12 cellular contexts compared by ENCODE assay signal in the genomic region with DNA sequence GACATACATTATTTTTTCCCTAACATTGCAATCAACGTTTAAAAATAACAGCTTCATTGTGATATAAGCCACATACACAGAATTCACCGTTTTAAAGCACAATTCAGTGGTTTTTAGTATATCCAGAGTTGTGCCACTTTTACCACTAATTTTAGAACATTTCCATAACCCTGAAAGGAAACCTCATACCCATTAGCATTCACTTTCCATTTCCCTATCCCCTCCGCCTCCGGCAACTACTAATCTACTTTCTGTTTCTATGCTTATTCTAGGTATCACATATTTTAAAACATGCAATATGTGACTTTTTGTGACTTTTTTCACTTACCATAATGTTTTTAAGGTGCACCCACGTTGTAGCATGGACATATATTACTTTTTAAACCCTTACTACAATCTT. TPM values are rescaled to one million over a fixed set of nuclear protein-coding genes. Genes with fewer than 3 reads are reported as not detected.
DNase-seq lines count a peak whose midpoint lies in the region; ATAC-seq and TF ChIP-seq lines count a peak whose summit lies in the region.
"Had no signal": no experiment of that assay in that cellular context is flagged by ENCODE, and none has a peak within 500 bp of the region (broad histone marks: within the 10 kb centered on the region; RNA-seq: fewer than 3 reads in every experiment).

No MANE protein-coding gene starts in this region.

- H3K36me3 Mint-ChIP-seq in osteocyte (ENCODE audit: unreplicated experiment), result peaks cover 11% of the 10 kb centered on the region

- in situ Hi-C loops in KBM-7 (cut with MboI; ENCODE audit: low pct_unique_long_range_greater_than_20kb, low sequenced_read_pairs), result no loop called here

- no peak overlapping the region for H3K27ac Mint-ChIP-seq in osteocyte (ENCODE audit: unreplicated experiment)

- WGBS in SK-N-SH (ENCODE audit: low lambda C conversion rate), result 95% methylated on average over 5 of the region's 5 CpGs

- no peak overlapping the region for H2AFZ ChIP-seq in SK-N-SH (ENCODE audit: low read depth)

- H3K27me3 Mint-ChIP-seq in osteocyte (ENCODE audit: unreplicated experiment), result no peaks in the 10 kb centered on the region

- no peaks in the 10 kb centered on the region for H3K4me1 ChIP-seq in SK-N-SH (ENCODE audit: control insufficient read depth in 1 of 2, insufficient read depth in 2 of 2, low read depth in 1 of 2, low read length in 1 of 2)

- CTCF ChIA-PET in SK-N-SH (lab: Yijun Ruan, JAX), result interaction anchor here (1.1 to 6.4 kb wide), 4 partner anchors 11 to 238 kb away, joined by 3 to 40 read pairs (median 4); a partner anchor contains a TSS

- no peaks in the 10 kb centered on the region for H3K9me2 ChIP-seq in SK-N-SH

- ATAC-seq in GM18861 (IDR thresholded peaks at IDR 0.05; ENCODE audit: unreplicated experiment), result peak; percentile 40
- ATAC-seq in GM21515 (IDR thresholded peaks at IDR 0.05; ENCODE audit: unreplicated experiment), result peak; percentile 55

- no peaks in the 10 kb centered on the region for H4K20me1 ChIP-seq in SK-N-SH (ENCODE audit: insufficient read depth)

- peaks cover 8% of the 10 kb centered on the region for H3F3A ChIP-seq in SK-N-SH (replicated peaks; ENCODE audit: insufficient read depth)

- peaks cover 24% of the 10 kb centered on the region for H3K79me2 ChIP-seq in SK-N-SH (ENCODE audit: insufficient read depth)

- TF ChIP-seq EP300 in SK-N-SH (IDR thresholded peaks at IDR 0.05; ENCODE audit: borderline replicate concordance in 1 of 2, low read depth in 1 of 2, low read length in 1 of 2), result no peak

- no peak overlapping the region for H3K4me2 ChIP-seq in SK-N-SH

- DNase-seq in KBM-7 (peak; percentile 59), lung microvascular endothelial cell (ENCODE audit: low read depth in 2 of 2) (peak; percentile 25 to 79), SK-N-SH (no peak), mesenteric fat pad (ENCODE audit: low spot score) (no peak), medulla oblongata (ENCODE audit: extremely low spot score) (no peak), osteocyte (ENCODE audit: extremely low spot score, unreplicated experiment) (no peak)
- DNase-seq: activated effector memory CD4-positive, alpha-beta T cell treated with anti-CD3 and anti-CD28 coated beads, Interleukin-2, amount 50 U/mL, for 16 hours; NCI-H1092 had no signal

- H3K9ac ChIP-seq in SK-N-SH, result no peak overlapping the region

- peaks cover 1% of the 10 kb centered on the region for H3K4me1 Mint-ChIP-seq in osteocyte (ENCODE audit: unreplicated experiment)

- no peak overlapping the region for H3K4me3 ChIP-seq in SK-N-SH (ENCODE audit: low read depth in 2 of 2, low read length in 1 of 2)
- H3K4me3 ChIP-seq: lung had no signal

- TF ChIP-seq RAD21 in SK-N-SH (IDR thresholded peaks at IDR 0.05; ENCODE audit: low read length), result no peak

- H3K9me3 Mint-ChIP-seq in osteocyte (ENCODE audit: unreplicated experiment), result no peaks in the 10 kb centered on the region

- H3K27ac ChIP-seq in SK-N-SH (ENCODE audit: low read depth in 2 of 2, low read length in 1 of 2), result no peak overlapping the region
- H3K27ac ChIP-seq: epithelial cell of prostate had no signal

- no peak overlapping the region for H3K4me3 Mint-ChIP-seq in osteocyte (ENCODE audit: unreplicated experiment)

- TF ChIP-seq CTCF in SK-N-SH (IDR thresholded peaks at IDR 0.05) (no peak), osteocyte (IDR thresholded peaks at IDR 0.05) (no peak)

- POLR2A ChIA-PET in SK-N-SH (lab: Yijun Ruan, JAX), result no interaction called here

- peaks cover 25 to 46% of the 10 kb centered on the region in 2 experiments for H3K36me3 ChIP-seq in SK-N-SH (replicated peaks in 1 of 2; ENCODE audit: control insufficient read depth in 1 of 2, insufficient read depth in 2 of 2, low read length in 1 of 2)

- H3K9me3 ChIP-seq in SK-N-SH, result no peaks in the 10 kb centered on the region

- H3K27me3 ChIP-seq in SK-N-SH (ENCODE audit: insufficient read depth), result no peaks in the 10 kb centered on the region

TF ChIP-seq in SK-N-SH, 30 proteins besides CTCF, POLR2A, EP300 and RAD21 (continues in another document):
- no peak for TF ChIP-seq NRF1 (IDR thresholded peaks at IDR 0.05; ENCODE audit: low read depth, low read length)
- TF ChIP-seq TEAD4 (IDR thresholded peaks at IDR 0.05; ENCODE audit: borderline replicate concordance, insufficient read depth), result no peak
- TF ChIP-seq ELF1 (IDR thresholded peaks at IDR 0.05), result no peak
- no peak for TF ChIP-seq TCF12 (IDR thresholded peaks at IDR 0.05)
- no peak for TF ChIP-seq MXI1 (IDR thresholded peaks at IDR 0.05; ENCODE audit: low read depth, low read length)
- no peak for TF ChIP-seq RFX5 (IDR thresholded peaks at IDR 0.05; ENCODE audit: low read length)
- TF ChIP-seq SIN3A (IDR thresholded peaks at IDR 0.05; ENCODE audit: borderline replicate concordance, low read depth, low read length), result no peak
- TF ChIP-seq, protein P1, sequence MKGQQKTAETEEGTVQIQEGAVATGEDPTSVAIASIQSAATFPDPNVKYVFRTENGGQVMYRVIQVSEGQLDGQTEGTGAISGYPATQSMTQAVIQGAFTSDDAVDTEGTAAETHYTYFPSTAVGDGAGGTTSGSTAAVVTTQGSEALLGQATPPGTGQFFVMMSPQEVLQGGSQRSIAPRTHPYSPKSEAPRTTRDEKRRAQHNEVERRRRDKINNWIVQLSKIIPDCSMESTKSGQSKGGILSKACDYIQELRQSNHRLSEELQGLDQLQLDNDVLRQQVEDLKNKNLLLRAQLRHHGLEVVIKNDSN (IDR thresholded peaks at IDR 0.05; ENCODE audit: borderline replicate concordance, low read depth), result no peak
- TF ChIP-seq GABPA (IDR thresholded peaks at IDR 0.05; ENCODE audit: low read depth), result no peak
- TF ChIP-seq, protein P2, sequence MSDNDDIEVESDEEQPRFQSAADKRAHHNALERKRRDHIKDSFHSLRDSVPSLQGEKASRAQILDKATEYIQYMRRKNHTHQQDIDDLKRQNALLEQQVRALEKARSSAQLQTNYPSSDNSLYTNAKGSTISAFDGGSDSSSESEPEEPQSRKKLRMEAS (IDR thresholded peaks at IDR 0.05; ENCODE audit: low read depth), result no peak
- no peak for TF ChIP-seq MEF2A (IDR thresholded peaks at IDR 0.05; ENCODE audit: borderline replicate concordance, low read depth)
- TF ChIP-seq, protein P3, sequence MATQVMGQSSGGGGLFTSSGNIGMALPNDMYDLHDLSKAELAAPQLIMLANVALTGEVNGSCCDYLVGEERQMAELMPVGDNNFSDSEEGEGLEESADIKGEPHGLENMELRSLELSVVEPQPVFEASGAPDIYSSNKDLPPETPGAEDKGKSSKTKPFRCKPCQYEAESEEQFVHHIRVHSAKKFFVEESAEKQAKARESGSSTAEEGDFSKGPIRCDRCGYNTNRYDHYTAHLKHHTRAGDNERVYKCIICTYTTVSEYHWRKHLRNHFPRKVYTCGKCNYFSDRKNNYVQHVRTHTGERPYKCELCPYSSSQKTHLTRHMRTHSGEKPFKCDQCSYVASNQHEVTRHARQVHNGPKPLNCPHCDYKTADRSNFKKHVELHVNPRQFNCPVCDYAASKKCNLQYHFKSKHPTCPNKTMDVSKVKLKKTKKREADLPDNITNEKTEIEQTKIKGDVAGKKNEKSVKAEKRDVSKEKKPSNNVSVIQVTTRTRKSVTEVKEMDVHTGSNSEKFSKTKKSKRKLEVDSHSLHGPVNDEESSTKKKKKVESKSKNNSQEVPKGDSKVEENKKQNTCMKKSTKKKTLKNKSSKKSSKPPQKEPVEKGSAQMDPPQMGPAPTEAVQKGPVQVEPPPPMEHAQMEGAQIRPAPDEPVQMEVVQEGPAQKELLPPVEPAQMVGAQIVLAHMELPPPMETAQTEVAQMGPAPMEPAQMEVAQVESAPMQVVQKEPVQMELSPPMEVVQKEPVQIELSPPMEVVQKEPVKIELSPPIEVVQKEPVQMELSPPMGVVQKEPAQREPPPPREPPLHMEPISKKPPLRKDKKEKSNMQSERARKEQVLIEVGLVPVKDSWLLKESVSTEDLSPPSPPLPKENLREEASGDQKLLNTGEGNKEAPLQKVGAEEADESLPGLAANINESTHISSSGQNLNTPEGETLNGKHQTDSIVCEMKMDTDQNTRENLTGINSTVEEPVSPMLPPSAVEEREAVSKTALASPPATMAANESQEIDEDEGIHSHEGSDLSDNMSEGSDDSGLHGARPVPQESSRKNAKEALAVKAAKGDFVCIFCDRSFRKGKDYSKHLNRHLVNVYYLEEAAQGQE (IDR thresholded peaks at IDR 0.05; ENCODE audit: low read depth, low read length), result no peak
- no peak for TF ChIP-seq FOSL2 (IDR thresholded peaks at IDR 0.05; ENCODE audit: borderline replicate concordance, low read depth)
- TF ChIP-seq YY1 (IDR thresholded peaks at IDR 0.05; ENCODE audit: low read depth), result no peak
- TF ChIP-seq RXRA (IDR thresholded peaks at IDR 0.05; ENCODE audit: borderline replicate concordance, low read depth), result no peak
- TF ChIP-seq, protein P4, sequence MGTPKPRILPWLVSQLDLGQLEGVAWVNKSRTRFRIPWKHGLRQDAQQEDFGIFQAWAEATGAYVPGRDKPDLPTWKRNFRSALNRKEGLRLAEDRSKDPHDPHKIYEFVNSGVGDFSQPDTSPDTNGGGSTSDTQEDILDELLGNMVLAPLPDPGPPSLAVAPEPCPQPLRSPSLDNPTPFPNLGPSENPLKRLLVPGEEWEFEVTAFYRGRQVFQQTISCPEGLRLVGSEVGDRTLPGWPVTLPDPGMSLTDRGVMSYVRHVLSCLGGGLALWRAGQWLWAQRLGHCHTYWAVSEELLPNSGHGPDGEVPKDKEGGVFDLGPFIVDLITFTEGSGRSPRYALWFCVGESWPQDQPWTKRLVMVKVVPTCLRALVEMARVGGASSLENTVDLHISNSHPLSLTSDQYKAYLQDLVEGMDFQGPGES (IDR thresholded peaks at IDR 0.05; ENCODE audit: low read depth, low read length), result no peak
- no peak for TF ChIP-seq FOXM1 (IDR thresholded peaks at IDR 0.05; ENCODE audit: low read depth)

RNA-seq across cellular contexts. Expression of a gene that starts 55.6 kb away (rescaled TPM):
- not detected in 2 replicates for total RNA-seq in lung microvascular endothelial cell
- polyA plus RNA-seq in SK-N-SH (2012; rRNA removed), result 0.08 and 0.20 TPM in 2 replicates
- polyA plus RNA-seq in SK-N-SH (2012; cell fraction: cytosol; rRNA removed), result 0.01 and 0.08 TPM in 2 replicates
- 0.14 TPM in 1 of 2 replicates, not detected in the other for polyA plus RNA-seq in SK-N-SH (2012; cell fraction: nucleus; rRNA removed)
- not detected for total RNA-seq in mesenteric fat pad
- total RNA-seq in osteocyte, result not detected in 2 replicates
- total RNA-seq: lung had no signal

Comparison
In these comparisons a context has a peak if more than half of its experiments do, and no peak if none do; other contexts are left out.
1. DNase-seq: peak in KBM-7 (single experiment) and lung microvascular endothelial cell (2 of 2); none in SK-N-SH (single experiment), mesenteric fat pad (single experiment), medulla oblongata (single experiment) and osteocyte (single experiment).